19 cellular contexts compared by ENCODE assay signal in genomic region chr1:208272713-208273112, GRCh38.
"Had no signal": no experiment of that assay in that cellular context is flagged by ENCODE, and none has a peak within 500 bp of the region (broad histone marks: within the 10 kb centered on the region; RNA-seq: fewer than 3 reads in every experiment).

No MANE protein-coding gene starts in this region.

- ATAC-seq: gastrocnemius medialis, heart right ventricle, left lobe of liver, natural killer cell had no signal

- H3K9me3 ChIP-seq: esophagus muscularis mucosa, gastrocnemius medialis, heart right ventricle, ovary, right atrium auricular region, sigmoid colon, suprapubic skin, thyroid gland, upper lobe of left lung, uterus had no signal

- H3K27ac ChIP-seq: epithelial cell of prostate, esophagus muscularis mucosa, gastrocnemius medialis, heart right ventricle, ovary, right atrium auricular region, sigmoid colon, skin epidermis, suprapubic skin, thyroid gland, upper lobe of left lung, uterus had no signal

- H3K36me3 ChIP-seq: esophagus muscularis mucosa, gastrocnemius medialis, heart right ventricle, ovary, right atrium auricular region, sigmoid colon, suprapubic skin, thyroid gland, upper lobe of left lung, uterus had no signal

- DNase-seq: effector memory CD4-positive, alpha-beta T cell; gastrocnemius medialis; heart right ventricle; hypothalamus; kidney glomerular epithelial cell; natural killer cell; nucleus accumbens; ovary; sigmoid colon; stimulated activated naive CD4-positive, alpha-beta T cell treated with Interleukin-2 at 50 U/mL for 16 hours; thyroid gland; upper lobe of left lung; uterus had no signal

- H3K4me1 ChIP-seq: upper lobe of left lung, uterus had no signal

- H3K27me3 ChIP-seq: gastrocnemius medialis, ovary, right atrium auricular region, thyroid gland, upper lobe of left lung, uterus had no signal

- H3K4me3 ChIP-seq: esophagus muscularis mucosa, gastrocnemius medialis, heart right ventricle, ovary, right atrium auricular region, sigmoid colon, skin epidermis, suprapubic skin, thyroid gland, upper lobe of left lung, uterus had no signal
